Comparison of ENCODE assay signal across 17 cellular contexts in genomic region chr13:44385847-44386246, GRCh38. TPM values are rescaled to one million over a fixed set of nuclear protein-coding genes. Genes with fewer than 3 reads are reported as not detected.
A peak's percentile ranks its signal among the peaks of the same experiment; 100 is the strongest.
DNase-seq lines count a peak whose midpoint lies in the region; ATAC-seq and TF ChIP-seq lines count a peak whose summit lies in the region.
"Had no signal": no experiment of that assay in that cellular context is flagged by ENCODE, and none has a peak within 500 bp of the region (broad histone marks: within the 10 kb centered on the region; RNA-seq: fewer than 3 reads in every experiment).

No MANE protein-coding gene starts in this region.

- no peak overlapping the region for H3K4ac ChIP-seq in trophoblast cell (ENCODE audit: low read depth, low read length)

- no CpG with 5 or more reads among the region's 6 CpGs for WGBS in trophoblast cell (ENCODE audit: extremely low coverage, insufficient coverage, insufficient read length)

- H3K4me1 Mint-ChIP-seq in glutamatergic neuron (ENCODE audit: low read depth, unreplicated experiment), result peaks cover 35% of the 10 kb centered on the region
- H3K4me1 Mint-ChIP-seq in T-helper 2 cell treated with Interferon-gamma antibody and Interleukin-4, amounts not matched to agents 5 μg/mL and 100 μg/mL, for 36 hours (ENCODE audit: low read depth), result no peaks in the 10 kb centered on the region
- H3K4me1 Mint-ChIP-seq: CD4-positive, CD25-positive, alpha-beta regulatory T cell had no signal

- ATAC-seq in GM19455 (IDR thresholded peaks at IDR 0.05; ENCODE audit: unreplicated experiment) (no peak), upper lobe of right lung (no peak)

- POLR2A ChIA-PET in HEK293 (lab: Yijun Ruan, JAX), result no interaction called here

- intact Hi-C loops in upper lobe of right lung (cut with DNase I), result no loop called here

- DNase-seq in glutamatergic neuron (no peak), trophoblast cell (no peak), upper lobe of right lung (no peak)
- no peak for DNase-seq in T-helper 2 cell treated with Interferon-gamma antibody and Interleukin-4, amounts not matched to agents 5 μg/mL and 100 μg/mL, for 36 hours (ENCODE audit: low spot score)
- DNase-seq: ACHN; AML-193; CD4-positive, CD25-positive, alpha-beta regulatory T cell; KBM-7; NCI-H1092; NCI-H146; NCI-H2081 treated with DMSO at 0.1 percent for 48 hours; NCI-H510A treated with DMSO at 0.1 percent for 48 hours; NCI-H82 had no signal

- H2AFZ ChIP-seq in trophoblast cell (ENCODE audit: insufficient read depth, low read length, poor library complexity), result no peak overlapping the region

- peaks cover 12% of the 10 kb centered on the region for H3K27me3 Mint-ChIP-seq in glutamatergic neuron (ENCODE audit: unreplicated experiment)
- H3K27me3 Mint-ChIP-seq in T-helper 2 cell treated with Interferon-gamma antibody and Interleukin-4, amounts not matched to agents 5 μg/mL and 100 μg/mL, for 36 hours (ENCODE audit: low read depth), result peaks cover 3% of the 10 kb centered on the region

- H3K36me3 ChIP-seq in BLaER1 treated with 17β-estradiol and CSF1 and Interleukin-3, amounts not matched to agents 10 nM and 100 nM, result no peaks in the 10 kb centered on the region
- no peaks in the 10 kb centered on the region for H3K36me3 ChIP-seq in HEK293 (ENCODE audit: control insufficient read depth in 2 of 2, insufficient read depth in 1 of 2, low read length in 2 of 2)
- H3K36me3 ChIP-seq in trophoblast cell (ENCODE audit: control insufficient read depth in 1 of 2, insufficient read depth in 2 of 2, low read length in 2 of 2), result no peaks in the 10 kb centered on the region
- H3K36me3 ChIP-seq in upper lobe of right lung, result no peaks in the 10 kb centered on the region
- H3K36me3 ChIP-seq: HAP-1 had no signal

- no peak overlapping the region for H3K27ac ChIP-seq in BLaER1 treated with 17β-estradiol and CSF1 and Interleukin-3, amounts not matched to agents 10 nM and 100 nM
- H3K27ac ChIP-seq in HEK293 (ENCODE audit: extremely low read depth, low read depth, low read length), result no peak overlapping the region
- no peak overlapping the region for H3K27ac ChIP-seq in trophoblast cell (ENCODE audit: low read depth, low read length)
- no peak overlapping the region for H3K27ac ChIP-seq in upper lobe of right lung

- H3K4me2 ChIP-seq in BLaER1 treated with 17β-estradiol and CSF1 and Interleukin-3, amounts not matched to agents 10 nM and 100 nM, result peak overlapping the region in 8 of 11 experiments; percentile 10 to 56 (median 36); a peak in 12 of 22 replicates
- H3K4me2 ChIP-seq in trophoblast cell (ENCODE audit: low read length), result no peak overlapping the region

- no peak overlapping the region for H2BK5ac ChIP-seq in trophoblast cell (ENCODE audit: low read depth, low read length, poor library complexity)

- H3K18ac ChIP-seq in trophoblast cell (ENCODE audit: low read length), result no peak overlapping the region

- peak overlapping the region; percentile 6 for H2BK120ac ChIP-seq in trophoblast cell (ENCODE audit: insufficient read depth, low read length, poor library complexity)

- CTCF ChIA-PET in HEK293 (lab: Yijun Ruan, JAX), result no interaction called here

- peaks cover 5% of the 10 kb centered on the region for H3K9me3 Mint-ChIP-seq in glutamatergic neuron (ENCODE audit: unreplicated experiment)
- H3K9me3 Mint-ChIP-seq in T-helper 2 cell treated with Interferon-gamma antibody and Interleukin-4, amounts not matched to agents 5 μg/mL and 100 μg/mL, for 36 hours, result no peaks in the 10 kb centered on the region

- H2AK5ac ChIP-seq in trophoblast cell (ENCODE audit: low read length), result no peak overlapping the region

- H3K9me3 ChIP-seq in BLaER1 treated with 17β-estradiol and CSF1 and Interleukin-3, amounts not matched to agents 10 nM and 100 nM (replicated peaks in 1 of 11), result no peaks in the 10 kb centered on the region
- H3K9me3 ChIP-seq in HEK293 (ENCODE audit: control insufficient read depth, insufficient read depth, low read depth, low read length) (no peaks in the 10 kb centered on the region), trophoblast cell (ENCODE audit: insufficient read depth, low read depth, low read length) (no peaks in the 10 kb centered on the region), upper lobe of right lung (no peaks in the 10 kb centered on the region)
- H3K9me3 ChIP-seq: HAP-1 had no signal

- H3K27me3 ChIP-seq in BLaER1 treated with 17β-estradiol and CSF1 and Interleukin-3, amounts not matched to agents 10 nM and 100 nM, result peaks cover 0 to 5% (median 0%) of the 10 kb centered on the region in 11 experiments; a peak in 1 of 22 replicates
- H3K27me3 ChIP-seq in trophoblast cell (ENCODE audit: insufficient read depth, low read length) (no peaks in the 10 kb centered on the region), upper lobe of right lung (no peaks in the 10 kb centered on the region)

- no peak overlapping the region for H4K8ac ChIP-seq in trophoblast cell (ENCODE audit: low read depth, low read length)

- H2BK12ac ChIP-seq in trophoblast cell (ENCODE audit: low read length), result no peak overlapping the region

- no peak overlapping the region for H4K12ac ChIP-seq in trophoblast cell (ENCODE audit: low read depth, low read length)

- H4K20me1 ChIP-seq in BLaER1 treated with 17β-estradiol and CSF1 and Interleukin-3, amounts not matched to agents 10 nM and 100 nM, result no peaks in the 10 kb centered on the region

- no peaks in the 10 kb centered on the region for H3K79me2 ChIP-seq in trophoblast cell (ENCODE audit: control insufficient read depth, insufficient read depth, low read length, poor library complexity)

- H4K91ac ChIP-seq in trophoblast cell (ENCODE audit: low read depth, low read length), result no peak overlapping the region

- no peak overlapping the region for H3K23ac ChIP-seq in trophoblast cell (ENCODE audit: low read length)

- H3K27ac Mint-ChIP-seq in glutamatergic neuron (ENCODE audit: unreplicated experiment), result peak overlapping the region; percentile 50
- no peak overlapping the region for H3K27ac Mint-ChIP-seq in T-helper 2 cell treated with Interferon-gamma antibody and Interleukin-4, amounts not matched to agents 5 μg/mL and 100 μg/mL, for 36 hours
- H3K27ac Mint-ChIP-seq: CD4-positive, CD25-positive, alpha-beta regulatory T cell had no signal

- H3K9ac ChIP-seq in BLaER1 treated with 17β-estradiol and CSF1 and Interleukin-3, amounts not matched to agents 10 nM and 100 nM, result no peak overlapping the region
- no peak overlapping the region for H3K9ac ChIP-seq in trophoblast cell (ENCODE audit: low read length)

- no peak overlapping the region for H3K14ac ChIP-seq in trophoblast cell (ENCODE audit: low read length)

- H3K79me1 ChIP-seq in trophoblast cell (ENCODE audit: low read length), result peaks cover 3% of the 10 kb centered on the region

- peaks cover 3% of the 10 kb centered on the region for H3K36me3 Mint-ChIP-seq in glutamatergic neuron (ENCODE audit: unreplicated experiment)
- H3K36me3 Mint-ChIP-seq in T-helper 2 cell treated with Interferon-gamma antibody and Interleukin-4, amounts not matched to agents 5 μg/mL and 100 μg/mL, for 36 hours (ENCODE audit: low read depth), result no peaks in the 10 kb centered on the region
- H3K36me3 Mint-ChIP-seq: CD4-positive, CD25-positive, alpha-beta regulatory T cell had no signal

- TF ChIP-seq CTCF in HEK293 (tag by site-specific recombination; IDR thresholded peaks at IDR 0.05) (no peak), glutamatergic neuron (IDR thresholded peaks at IDR 0.05; ENCODE audit: partially characterized antibody, unreplicated experiment) (no peak), upper lobe of right lung (IDR thresholded peaks at IDR 0.05) (no peak)

- H3K4me3 Mint-ChIP-seq in glutamatergic neuron (ENCODE audit: unreplicated experiment), result no peak overlapping the region
- no peak overlapping the region for H3K4me3 Mint-ChIP-seq in T-helper 2 cell treated with Interferon-gamma antibody and Interleukin-4, amounts not matched to agents 5 μg/mL and 100 μg/mL, for 36 hours
- H3K4me3 Mint-ChIP-seq: CD4-positive, CD25-positive, alpha-beta regulatory T cell had no signal

- no peak overlapping the region for H3K4me3 ChIP-seq in BLaER1 treated with 17β-estradiol and CSF1 and Interleukin-3, amounts not matched to agents 10 nM and 100 nM
- H3K4me3 ChIP-seq in HEK293 (ENCODE audit: low read depth, low read length), result no peak overlapping the region
- no peak overlapping the region for H3K4me3 ChIP-seq in trophoblast cell (ENCODE audit: low read depth, low read length)
- no peak overlapping the region for H3K4me3 ChIP-seq in upper lobe of right lung
- H3K4me3 ChIP-seq: HAP-1 had no signal

- peaks cover 6 to 38% (median 9%) of the 10 kb centered on the region in 10 experiments; a peak in 16 of 20 replicates for H3K4me1 ChIP-seq in BLaER1 treated with 17β-estradiol and CSF1 and Interleukin-3, amounts not matched to agents 10 nM and 100 nM
- H3K4me1 ChIP-seq in HEK293 (ENCODE audit: control insufficient read depth, insufficient read depth, low read length), result no peaks in the 10 kb centered on the region
- H3K4me1 ChIP-seq in trophoblast cell (ENCODE audit: control insufficient read depth in 1 of 2, insufficient read depth in 2 of 2, low read length in 2 of 2), result peaks cover 11 to 14% of the 10 kb centered on the region in 2 experiments
- no peaks in the 10 kb centered on the region for H3K4me1 ChIP-seq in upper lobe of right lung

TF ChIP-seq in HEK293, 187 proteins besides CTCF, POLR2A, EP300 and RAD21 (continues in another document):
- peak; percentile 25; the same call in 1 of the 2 replicates for TF ChIP-seq EGR2 (tag by site-specific recombination; IDR thresholded peaks at IDR 0.05; ENCODE audit: low read depth)

RNA-seq across cellular contexts. Expression of gene SERP2, which starts 12.2 kb away (rescaled TPM):
- total RNA-seq in glutamatergic neuron (ENCODE audit: unreplicated experiment) (22.3 TPM), upper lobe of right lung (2.8 TPM)
- 0.61 and 0.66 TPM in 2 replicates for polyA plus RNA-seq in trophoblast cell (2013)
- total RNA-seq: CD4-positive, CD25-positive, alpha-beta regulatory T cell had no signal
